In the genomic region with DNA sequence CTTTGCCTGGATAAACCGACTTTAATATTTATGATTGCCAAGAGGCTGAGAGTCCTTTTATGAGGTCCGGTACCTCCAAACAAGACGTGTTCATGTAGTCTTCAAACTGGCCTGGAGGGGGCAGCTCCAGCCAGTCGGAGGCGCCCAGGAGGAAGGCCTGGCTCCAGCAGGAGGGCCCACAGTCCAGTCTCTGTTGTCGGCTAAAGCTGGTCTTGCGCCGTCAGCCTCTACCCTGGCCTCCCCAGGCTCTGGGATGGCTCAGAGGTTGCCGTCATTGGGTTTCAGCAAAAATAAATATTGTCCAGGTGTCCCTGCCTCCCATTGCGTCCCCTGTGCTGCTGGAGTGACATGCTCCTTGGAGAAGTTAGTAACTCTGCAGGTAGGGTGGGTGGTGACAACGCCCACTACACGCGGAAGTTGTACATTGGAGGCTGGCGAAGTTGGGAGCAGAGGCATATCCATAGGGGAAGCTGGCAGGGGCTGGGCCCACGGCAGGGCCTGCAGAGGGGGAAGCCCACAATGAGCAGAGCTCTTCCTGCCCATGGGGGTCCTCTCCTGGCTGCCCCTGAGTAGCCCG, we compare ENCODE assay signal across 8 cellular contexts. TPM values are rescaled to one million over a fixed set of nuclear protein-coding genes. Genes with fewer than 3 reads are reported as not detected.
A peak's percentile ranks its signal among the peaks of the same experiment; 100 is the strongest.
DNase-seq lines count a peak whose midpoint lies in the region; ATAC-seq and TF ChIP-seq lines count a peak whose summit lies in the region.

No MANE protein-coding gene starts in this region.

- CTCF ChIA-PET in AG04449 (lab: Yijun Ruan, JAX), result interaction anchor here (0.6 to 2.5 kb wide), 19 partner anchors 10 to 453 kb away, joined by 3 to 16 read pairs (median 4); partner anchors contain the start of genes CLTCL1 and ESS2

- H3K27me3 Mint-ChIP-seq in activated naive CD4-positive, alpha-beta T cell treated with anti-CD3 and anti-CD28 coated beads, Interleukin-2, amount 50 U/mL, for 24 hours, result no peaks in the 10 kb centered on the region
- H3K27me3 Mint-ChIP-seq in neural progenitor cell (ENCODE audit: insufficient read depth, low read depth), result peaks cover 3% of the 10 kb centered on the region

- H3K4me1 ChIP-seq in gastroesophageal sphincter, result peaks cover 0 to 46% (median 17%) of the 10 kb centered on the region in 3 donors
- peaks cover 7% of the 10 kb centered on the region for H3K4me1 ChIP-seq in neural progenitor cell

- peak overlapping the region; percentile 87 for H3K4me3 Mint-ChIP-seq in activated naive CD4-positive, alpha-beta T cell treated with anti-CD3 and anti-CD28 coated beads, Interleukin-2, amount 50 U/mL, for 24 hours
- peak overlapping the region; percentile 89 for H3K4me3 Mint-ChIP-seq in neural progenitor cell

- no peaks in the 10 kb centered on the region for H3K36me3 Mint-ChIP-seq in activated naive CD4-positive, alpha-beta T cell treated with anti-CD3 and anti-CD28 coated beads, Interleukin-2, amount 50 U/mL, for 24 hours
- H3K36me3 Mint-ChIP-seq in neural progenitor cell, result no peaks in the 10 kb centered on the region

- no peak overlapping the region for H3K9ac ChIP-seq in neural progenitor cell

- no peaks in the 10 kb centered on the region for H3K9me3 Mint-ChIP-seq in activated naive CD4-positive, alpha-beta T cell treated with anti-CD3 and anti-CD28 coated beads, Interleukin-2, amount 50 U/mL, for 24 hours
- no peaks in the 10 kb centered on the region for H3K9me3 Mint-ChIP-seq in neural progenitor cell

- no peak for TF ChIP-seq EP300 in gastroesophageal sphincter (IDR thresholded peaks at IDR 0.05)

- H4K20me1 ChIP-seq in neural progenitor cell (ENCODE audit: low read depth), result peaks cover 37% of the 10 kb centered on the region

- H3K4me3 ChIP-seq in AG04449 (ENCODE audit: low read depth, low read length) (peak overlapping the region; percentile 71), gastroesophageal sphincter (peak overlapping the region; percentile 76 to 96), neural progenitor cell (peak overlapping the region; percentile 100)

- peak; percentile 88 for TF ChIP-seq CTCF in AG04449 (IDR thresholded peaks at IDR 0.05; ENCODE audit: insufficient read depth, low read length, missing control alignments)
- peak; percentile 83 for TF ChIP-seq CTCF in GM12872 (IDR thresholded peaks at IDR 0.05; ENCODE audit: insufficient read depth, low read depth, low read length)
- peak in 3 of 4 experiments; percentile 68 to 75 (median 75) for TF ChIP-seq CTCF in gastroesophageal sphincter (IDR thresholded peaks at IDR 0.05)
- TF ChIP-seq CTCF in neural progenitor cell (IDR thresholded peaks at IDR 0.05), result peak; percentile 78

- H3K4me1 Mint-ChIP-seq in activated naive CD4-positive, alpha-beta T cell treated with anti-CD3 and anti-CD28 coated beads, Interleukin-2, amount 50 U/mL, for 24 hours, result peaks cover 22% of the 10 kb centered on the region
- peaks cover 17% of the 10 kb centered on the region for H3K4me1 Mint-ChIP-seq in neural progenitor cell

- DNase-seq in AG04449 (ENCODE audit: low read depth, low spot score), result no peak
- peak; percentile 68 for DNase-seq in NCI-H774 (lab: John Stamatoyannopoulos, UW)
- DNase-seq in neural progenitor cell (ENCODE audit: low spot score), result peak; percentile 90

- H3K9me3 ChIP-seq in gastroesophageal sphincter (no peaks in the 10 kb centered on the region), neural progenitor cell (ENCODE audit: low read depth) (no peaks in the 10 kb centered on the region)

- peaks cover 14% of the 10 kb centered on the region for H3K79me2 ChIP-seq in neural progenitor cell (ENCODE audit: low read depth)

- 6% methylated on average over 7 of the region's 16 CpGs; no CpG with 5 or more reads in 1 of the 2 donors for WGBS in gastroesophageal sphincter (ENCODE audit: low coverage in 1 of 2), 2 donors

- peak; percentile 42 for ATAC-seq in HG03460 (IDR thresholded peaks at IDR 0.05; ENCODE audit: unreplicated experiment)
- peak; percentile 73 for ATAC-seq in gastroesophageal sphincter
- ATAC-seq in HG03196 (IDR thresholded peaks at IDR 0.05; ENCODE audit: unreplicated experiment), result no peak

- POLR2A ChIA-PET in AG04449 (lab: Yijun Ruan, JAX), result interaction anchor here (1.0 kb wide), 1 partner anchor 112 kb away, joined by 3 read pairs; the partner anchor contains the start of gene CLTCL1

- H3K27ac Mint-ChIP-seq in activated naive CD4-positive, alpha-beta T cell treated with anti-CD3 and anti-CD28 coated beads, Interleukin-2, amount 50 U/mL, for 24 hours, result peak overlapping the region; percentile 30
- H3K27ac Mint-ChIP-seq in neural progenitor cell, result no peak overlapping the region

- H3K27me3 ChIP-seq in gastroesophageal sphincter (no peaks in the 10 kb centered on the region), neural progenitor cell (peaks cover 8% of the 10 kb centered on the region)

- TF ChIP-seq POLR2A in gastroesophageal sphincter (IDR thresholded peaks at IDR 0.05), result no peak

- peak overlapping the region; percentile 78 for H2AFZ ChIP-seq in neural progenitor cell (replicated peaks)

- H3F3A ChIP-seq in neural progenitor cell (ENCODE audit: low read depth), result peaks cover 23% of the 10 kb centered on the region

- H3K4me2 ChIP-seq in neural progenitor cell, result peak overlapping the region; percentile 74

- peak overlapping the region; percentile 69 to 99 (median 94) for H3K27ac ChIP-seq in gastroesophageal sphincter
- no peak overlapping the region for H3K27ac ChIP-seq in neural progenitor cell

- peaks cover 0 to 10% of the 10 kb centered on the region in 2 donors for H3K36me3 ChIP-seq in gastroesophageal sphincter
- H3K36me3 ChIP-seq in neural progenitor cell, result no peaks in the 10 kb centered on the region

RNA-seq across cellular contexts. Expression of gene SLC25A1, which starts 1.0 kb away (rescaled TPM):
- total RNA-seq in gastroesophageal sphincter, result 10 to 100 TPM; 42.1 to 69.9 (median 51.1) TPM
- 28.6 and 97.0 TPM in 2 replicates for total RNA-seq in neural progenitor cell (ENCODE audit: low replicate concordance)

RNA-seq across cellular contexts. Expression of gene GSC2, which starts 29.5 kb away (rescaled TPM):
- total RNA-seq in gastroesophageal sphincter (not detected), neural progenitor cell (ENCODE audit: low replicate concordance) (not detected in 2 replicates)

RNA-seq across cellular contexts. Expression of gene ESS2, which starts 35.1 kb away (rescaled TPM):
- total RNA-seq in gastroesophageal sphincter, result 10 to 100 TPM; 14.5 to 18.4 (median 16.5) TPM
- total RNA-seq in neural progenitor cell (ENCODE audit: low replicate concordance), result 7.2 and 12.5 TPM in 2 replicates

RNA-seq across cellular contexts. Expression of gene TSSK2, which starts 48.5 kb away (rescaled TPM):
- total RNA-seq in gastroesophageal sphincter (under 1 TPM in 1 of 4 donors, not detected in 3; 0.13 TPM), neural progenitor cell (ENCODE audit: low replicate concordance) (not detected in 2 replicates)

RNA-seq across cellular contexts. Expression of gene DGCR2, which starts 57.3 kb away (rescaled TPM):
- total RNA-seq in gastroesophageal sphincter (10 to 100 TPM; 44.1 to 76.5 (median 56.3) TPM), neural progenitor cell (ENCODE audit: low replicate concordance) (20.6 and 50.9 TPM in 2 replicates)
